28 cellular contexts compared by ENCODE assay signal in genomic region chr1:106748581-106748980, GRCh38.
"Had no signal": no experiment of that assay in that cellular context is flagged by ENCODE, and none has a peak within 500 bp of the region (broad histone marks: within the 10 kb centered on the region; RNA-seq: fewer than 3 reads in every experiment).

No MANE protein-coding gene starts in this region.

- H3K9ac ChIP-seq: neural progenitor cell, parathyroid adenoma had no signal

- H3K36me3 ChIP-seq: neural progenitor cell, ovary, right lobe of liver, sigmoid colon, spleen, suprapubic skin, tibial artery, transverse colon, upper lobe of right lung, uterus had no signal

- H3K4me2 ChIP-seq: neural progenitor cell, smooth muscle cell had no signal

- H3K4me1 ChIP-seq: parathyroid adenoma, psoas muscle, right lobe of liver, spleen, suprapubic skin, tibial artery, transverse colon, upper lobe of right lung, uterus had no signal

- H3K9me3 ChIP-seq: ovary, psoas muscle, right lobe of liver, sigmoid colon, spleen, suprapubic skin, testis, tibial artery, transverse colon, upper lobe of right lung, uterus had no signal

- H3K27ac ChIP-seq: neural progenitor cell, ovary, parathyroid adenoma, psoas muscle, right lobe of liver, sigmoid colon, skin epidermis, spleen, suprapubic skin, tibial artery, transverse colon, upper lobe of right lung, uterus had no signal

- H3K4me3 ChIP-seq: neural progenitor cell, ovary, psoas muscle, right lobe of liver, sigmoid colon, skin epidermis, smooth muscle cell, spleen, suprapubic skin, tibial artery, transverse colon, upper lobe of right lung, uterus had no signal

- H3K27me3 ChIP-seq: neural progenitor cell, ovary, right lobe of liver, sigmoid colon, spleen, suprapubic skin, testis, tibial artery, transverse colon, upper lobe of right lung, uterus had no signal

- H2AFZ ChIP-seq: neural progenitor cell, parathyroid adenoma had no signal

- DNase-seq: natural killer cell; occipital lobe; ovary; posterior cingulate gyrus; psoas muscle; right cardiac atrium; right lobe of liver; sigmoid colon; spleen; stimulated activated CD4-positive, alpha-beta T cell treated with anti-CD3 and anti-CD28 coated beads, Interleukin-12 subunit alpha, Interleukin-12 subunit beta, amount 100 ng/mL, for 4 hours; stimulated activated CD4-positive, alpha-beta T cell treated with anti-CD3 and anti-CD28 coated beads, Interleukin-1b, Interleukin-23, amount 100 ng/mL, for 48 hours; stimulated activated CD4-positive, alpha-beta T cell treated with anti-CD3 and anti-CD28 coated beads, Interleukin-4, amount 100 ng/mL, for 1 hour; stimulated activated CD4-positive, alpha-beta T cell treated with anti-CD3 and anti-CD28 coated beads, Interleukin-4, amount 100 ng/mL, for 4 hours; stimulated activated CD8-positive, alpha-beta memory T cell treated with anti-CD3 and anti-CD28 coated beads, Interleukin-4, amount 100 ng/mL, for 48 hours; stimulated activated naive CD4-positive, alpha-beta T cell; stimulated activated naive CD8-positive, alpha-beta T cell treated with anti-CD3 and anti-CD28 coated beads, Interleukin-15, amount 100 ng/mL, for 72 hours; stimulated activated naive CD8-positive, alpha-beta T cell treated with anti-CD3 and anti-CD28 coated beads, Interleukin-15, Interleukin-2, amounts not matched to agents 100 U/mL and 50 U/mL, for 24 hours; substantia nigra; tibial artery; transverse colon; upper lobe of right lung; uterus had no signal

- H3K79me2 ChIP-seq: parathyroid adenoma had no signal
